Comparison of ENCODE assay signal across 2 cellular contexts in the genomic region with DNA sequence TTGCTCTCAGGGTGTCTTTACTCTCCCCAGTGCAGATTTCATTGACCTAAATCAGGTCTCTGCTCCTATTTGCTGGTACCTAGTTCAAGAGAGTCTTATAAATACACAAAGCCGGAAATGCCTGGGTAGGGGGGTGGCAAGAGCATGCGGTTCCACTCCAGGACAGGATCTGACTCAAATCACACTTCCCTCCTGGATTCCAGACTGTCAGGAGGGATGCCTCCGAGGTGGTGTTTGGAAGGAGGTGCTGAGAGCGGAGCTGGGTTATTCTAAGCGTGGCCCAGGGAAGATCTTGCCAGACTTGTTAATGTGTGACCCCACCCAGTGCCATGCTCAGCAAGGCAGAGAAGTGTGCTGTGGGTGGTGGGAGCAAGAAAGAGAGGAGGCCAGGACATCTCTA.
TF ChIP-seq lines count a peak whose summit lies in the region.

No MANE protein-coding gene starts in this region.

TF ChIP-seq in IMR-90, 13 proteins besides CTCF, POLR2A, EP300 and RAD21:
- TF ChIP-seq, protein P1, sequence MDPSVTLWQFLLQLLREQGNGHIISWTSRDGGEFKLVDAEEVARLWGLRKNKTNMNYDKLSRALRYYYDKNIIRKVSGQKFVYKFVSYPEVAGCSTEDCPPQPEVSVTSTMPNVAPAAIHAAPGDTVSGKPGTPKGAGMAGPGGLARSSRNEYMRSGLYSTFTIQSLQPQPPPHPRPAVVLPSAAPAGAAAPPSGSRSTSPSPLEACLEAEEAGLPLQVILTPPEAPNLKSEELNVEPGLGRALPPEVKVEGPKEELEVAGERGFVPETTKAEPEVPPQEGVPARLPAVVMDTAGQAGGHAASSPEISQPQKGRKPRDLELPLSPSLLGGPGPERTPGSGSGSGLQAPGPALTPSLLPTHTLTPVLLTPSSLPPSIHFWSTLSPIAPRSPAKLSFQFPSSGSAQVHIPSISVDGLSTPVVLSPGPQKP (IDR thresholded peaks at IDR 0.05; ENCODE audit: borderline replicate concordance, low read depth, low read length), result no peak

TF ChIP-seq in endothelial cell of umbilical vein, 7 proteins besides CTCF, POLR2A, EP300 and RAD21:
- TF ChIP-seq EZH2 (IDR thresholded peaks at IDR 0.05; ENCODE audit: borderline replicate concordance, low read depth, low read length, severe bottlenecking) (no peak), GATA2 (IDR thresholded peaks at IDR 0.05; ENCODE audit: insufficient read depth, insufficient read length, low read depth, low read length) (no peak), POLR2AphosphoS5 (IDR thresholded peaks at IDR 0.05; ENCODE audit: insufficient read depth, low read depth, low read length) (peak; percentile 80), FOS (IDR thresholded peaks at IDR 0.05; ENCODE audit: borderline replicate concordance, insufficient read depth, low read length) (peak; percentile 74), JUN (IDR thresholded peaks at IDR 0.05; ENCODE audit: borderline replicate concordance, insufficient read depth, insufficient read length, low read depth) (peak; percentile 30), MYC (IDR thresholded peaks at IDR 0.05; ENCODE audit: low read depth, low read length) (peak; percentile 90)
- TF ChIP-seq, protein P2, sequence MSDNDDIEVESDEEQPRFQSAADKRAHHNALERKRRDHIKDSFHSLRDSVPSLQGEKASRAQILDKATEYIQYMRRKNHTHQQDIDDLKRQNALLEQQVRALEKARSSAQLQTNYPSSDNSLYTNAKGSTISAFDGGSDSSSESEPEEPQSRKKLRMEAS (IDR thresholded peaks at IDR 0.05; ENCODE audit: insufficient read depth, insufficient read length), result peak; percentile 19
